8 cellular contexts compared by ENCODE assay signal in the genomic region with DNA sequence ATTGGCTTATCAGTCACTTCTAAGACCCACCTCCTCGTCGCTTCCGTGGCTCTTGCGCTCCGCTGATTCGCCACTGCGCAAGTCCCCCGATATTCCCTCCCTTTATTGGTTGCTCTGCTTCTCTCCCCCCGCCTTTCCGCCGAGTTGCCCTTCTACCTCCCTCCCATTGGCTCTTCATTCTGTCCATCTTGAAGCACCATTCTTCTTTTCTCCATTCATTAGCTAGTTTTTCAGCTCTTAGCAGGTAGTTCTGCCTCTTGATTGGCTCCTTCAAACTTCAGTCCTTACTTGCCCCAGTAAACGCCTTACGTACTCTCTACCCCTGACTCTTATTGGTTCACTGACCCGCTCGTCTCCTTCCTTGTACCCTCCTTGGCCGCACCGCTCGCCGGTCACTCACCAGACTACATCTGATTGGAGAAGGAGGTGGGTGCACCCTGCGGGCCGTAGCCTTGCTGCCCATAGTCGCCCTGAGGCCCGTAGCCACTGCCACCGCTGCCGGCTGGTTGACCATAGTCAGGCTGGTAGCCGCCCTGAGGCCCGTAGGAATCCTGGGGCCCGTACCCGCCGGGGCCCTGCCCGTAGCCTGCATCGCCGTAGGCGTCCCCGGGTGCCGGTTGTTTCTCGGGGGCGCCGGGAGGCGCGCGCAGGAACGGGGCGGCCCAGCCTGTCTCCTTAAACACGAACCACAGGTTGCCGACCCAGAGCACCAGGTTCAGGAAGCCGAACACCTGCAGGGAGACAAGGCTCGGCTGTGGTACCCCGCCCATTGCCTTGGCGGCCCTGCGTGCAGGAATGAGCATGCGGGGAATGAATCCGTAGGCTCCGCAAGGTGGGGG. TPM values are rescaled to one million over a fixed set of nuclear protein-coding genes. Genes with fewer than 3 reads are reported as not detected.
DNase-seq lines count a peak whose midpoint lies in the region; ATAC-seq, FAIRE-seq and TF ChIP-seq lines count a peak whose summit lies in the region.

No MANE protein-coding gene starts in this region.

- H3K9me3 ChIP-seq in BLaER1 = no peaks in the 10 kb centered on the region
- H3K9me3 ChIP-seq in HepG2 (ENCODE audit: low read length) = no peaks in the 10 kb centered on the region

- ATAC-seq in GM19324 (IDR thresholded peaks at IDR 0.05; ENCODE audit: low FRiP score, unreplicated experiment) (peak; percentile 88), HG03460 (IDR thresholded peaks at IDR 0.05; ENCODE audit: unreplicated experiment) (peak; percentile 87), HepG2 (peak; percentile 95)

- H2AFZ ChIP-seq in HepG2 (ENCODE audit: low read length) = no peak overlapping the region

- in situ Hi-C loops in HepG2 (cut with HindIII; ENCODE audit: extremely low pct_ligation_motif_present, low pct_unique_long_range_greater_than_20kb) = no loop called here

- peak overlapping the region; percentile 80 for H3K9ac ChIP-seq in BLaER1
- H3K9ac ChIP-seq in HepG2 (ENCODE audit: insufficient read depth, low read depth, low read length) = peak overlapping the region; percentile 86

- H3K27ac ChIP-seq in BLaER1 (peak overlapping the region; percentile 73), HepG2 (ENCODE audit: extremely low read length, insufficient read depth, low read length) (peak overlapping the region; percentile 84)

- DNase-seq in NCI-H526 treated with DMSO at 0.1 percent for 48 hours (lab: John Stamatoyannopoulos, UW) = peak; percentile 98
- DNase-seq in activated CD4-positive, alpha-beta T cell treated with anti-CD3 and anti-CD28 coated beads, Interleukin-2, amount 50 U/mL, for 4 hours = peak; percentile 71 to 79
- peak; percentile 99 for DNase-seq in dermis blood vessel endothelial cell
- DNase-seq in HepG2 (ENCODE audit: low spot score) = peak; percentile 98
- DNase-seq in stimulated activated CD4-positive, alpha-beta T cell treated with anti-CD3 and anti-CD28 coated beads, Interleukin-4, amount 100 ng/mL, for 48 hours (ENCODE audit: low read depth in 2 of 2) = peak; percentile 54 to 74

- FAIRE-seq in HepG2 (lab: Jason Lieb, UNC) = peak; percentile 100

- H3K4me3 ChIP-seq in BLaER1 = peak overlapping the region; percentile 78
- H3K4me3 ChIP-seq in HepG2 (replicated peaks in 1 of 3; ENCODE audit: insufficient read depth in 1 of 3, low read depth in 2 of 3, low read length in 3 of 3) = peak overlapping the region; percentile 64 to 80 (median 78); a peak in 5 of 6 replicates

- 1% methylated on average over 21 of the region's 54 CpGs for WGBS in HepG2 (ENCODE audit: low lambda C conversion rate)

- TF ChIP-seq POLR2A in HepG2 (IDR thresholded peaks at IDR 0.05; ENCODE audit: insufficient read depth in 1 of 2, low read depth in 2 of 2, low read length in 2 of 2) = peak in 1 of 2 experiments; percentile 76; a peak in 2 of 4 replicates

- no peak for TF ChIP-seq CTCF in HepG2 (CRISPR knock-in tag; IDR thresholded peaks at IDR 0.05)

- no peaks in the 10 kb centered on the region for H3K79me2 ChIP-seq in HepG2 (ENCODE audit: insufficient read depth, low read length)

- H3K36me3 ChIP-seq in BLaER1 (no peaks in the 10 kb centered on the region), HepG2 (replicated peaks in 1 of 2; ENCODE audit: control insufficient read depth in 1 of 2, insufficient read depth in 2 of 2, low read length in 2 of 2) (no peaks in the 10 kb centered on the region)

- TSS peak; percentile 91 for BruUV-seq in HepG2 (replicated peaks; lab: Mats Ljungman, UMichigan)

- H4K20me1 ChIP-seq in BLaER1 (no peaks in the 10 kb centered on the region; the same call in 1 of the 2 replicates), HepG2 (ENCODE audit: insufficient read depth, low read length) (no peaks in the 10 kb centered on the region)

- intact Hi-C loops in HepG2 (cut with micrococcal nuclease; ENCODE audit: unreplicated experiment) = loop anchor here (5.0 kb wide), 1 partner anchor 76 kb away; a partner anchor contains a TSS

- CTCF ChIA-PET in HepG2 (lab: Yijun Ruan, JAX; ENCODE audit: low intra/inter-chr PET ratio, low total read pairs) = no interaction called here

- peak overlapping the region; percentile 70 for H3K4me2 ChIP-seq in BLaER1
- H3K4me2 ChIP-seq in HepG2 (ENCODE audit: low read depth, low read length) = peak overlapping the region; percentile 65

- peaks cover 12% of the 10 kb centered on the region for H3K27me3 ChIP-seq in BLaER1
- no peaks in the 10 kb centered on the region for H3K27me3 ChIP-seq in HepG2 (ENCODE audit: control insufficient read depth in 1 of 2, insufficient read depth in 2 of 2, low read length in 2 of 2)

- POLR2A ChIA-PET in HepG2 (lab: Yijun Ruan, JAX) = interaction anchor here (0.6 to 1.7 kb wide), 30 partner anchors 9 to 731 kb away, joined by 3 to 21 read pairs (median 4); a partner anchor contains a TSS

- TF ChIP-seq EP300 in HepG2 (IDR thresholded peaks at IDR 0.05; ENCODE audit: low read depth in 2 of 2, low read length in 2 of 2) (no peak), HepG2 (CRISPR knock-in tag; IDR thresholded peaks at IDR 0.05; ENCODE audit: borderline replicate concordance) (no peak)

- H3K4me1 ChIP-seq in BLaER1 = peaks cover 39% of the 10 kb centered on the region
- H3K4me1 ChIP-seq in HepG2 (ENCODE audit: insufficient read depth, low read length) = peaks cover 60% of the 10 kb centered on the region

- TF ChIP-seq RAD21 in HepG2 (CRISPR knock-in tag; IDR thresholded peaks at IDR 0.05) = no peak

RNA-seq across cellular contexts. Expression of a gene that starts 5.1 kb away (rescaled TPM):
- 9.4 and 9.7 TPM in 2 replicates for total RNA-seq in dermis blood vessel endothelial cell
- 2.5 and 2.6 TPM in 2 replicates for total RNA-seq in HepG2 (2016; rRNA removed; fragmentation: Illumina TruSeq; extraction: Trizol)
- total RNA-seq in HepG2 (2016; cell fraction: cytosol; rRNA removed; fragmentation: Illumina TruSeq; extraction: Trizol; ENCODE audit: low read depth) = 1.5 and 2.5 TPM in 2 replicates
- total RNA-seq in HepG2 (2016; cell fraction: insoluble cytoplasmic fraction; rRNA removed; fragmentation: Illumina TruSeq; extraction: Trizol) = 2.2 and 2.6 TPM in 2 replicates
- 2.7 and 4.0 TPM in 2 replicates for total RNA-seq in HepG2 (2016; cell fraction: membrane; rRNA removed; fragmentation: Illumina TruSeq; extraction: Trizol)
- total RNA-seq in HepG2 (2016; cell fraction: nucleus; rRNA removed; fragmentation: Illumina TruSeq; extraction: Trizol) = 4.3 and 4.4 TPM in 2 replicates
- polyA plus RNA-seq in HepG2 (2011; rRNA removed) = 2.6 and 2.9 TPM in 2 replicates
- polyA plus RNA-seq in HepG2 (2011; cell fraction: cytosol; rRNA removed) = 1.6 and 1.7 TPM in 2 replicates
- polyA plus RNA-seq in HepG2 (2011; cell fraction: nucleus; rRNA removed) = 17.3 and 17.7 TPM in 2 replicates
- polyA plus RNA-seq in HepG2 (2012) = 3.2 and 4.9 TPM in 2 replicates
- 1.0 and 1.1 TPM in 2 replicates for polyA plus RNA-seq in HepG2 (2016; cell fraction: cytosol; fragmentation: Illumina TruSeq; extraction: Trizol; ENCODE audit: low read depth)
- 2.2 and 2.8 TPM in 2 replicates for polyA plus RNA-seq in HepG2 (2016; cell fraction: insoluble cytoplasmic fraction; fragmentation: Illumina TruSeq; extraction: Trizol; ENCODE audit: low read depth)
- 1.9 and 2.3 TPM in 2 replicates for polyA plus RNA-seq in HepG2 (2016; cell fraction: membrane; fragmentation: Illumina TruSeq; extraction: Trizol; ENCODE audit: low read depth)
- polyA plus RNA-seq in HepG2 (2016; cell fraction: nucleus; fragmentation: Illumina TruSeq; extraction: Trizol; ENCODE audit: insufficient read depth, low read depth) = 8.7 and 12.2 TPM in 2 replicates
- polyA minus RNA-seq in HepG2 (2011; rRNA and poly(A)+ RNA removed; ENCODE audit: low replicate concordance) = 4.0 and 25.7 TPM in 2 replicates
- 2.5 and 2.6 TPM in 2 replicates for polyA minus RNA-seq in HepG2 (2011; cell fraction: cytosol; rRNA and poly(A)+ RNA removed)
- polyA minus RNA-seq in HepG2 (2011; cell fraction: nucleus; rRNA and poly(A)+ RNA removed) = 5.2 and 5.6 TPM in 2 replicates

RNA-seq across cellular contexts. Expression of a gene that starts 8.7 kb away (rescaled TPM):
- total RNA-seq in dermis blood vessel endothelial cell (0.14 and 0.34 TPM in 2 replicates), HepG2 (2016; rRNA removed; fragmentation: Illumina TruSeq; extraction: Trizol) (1.7 and 2.5 TPM in 2 replicates)
- total RNA-seq in HepG2 (2016; cell fraction: cytosol; rRNA removed; fragmentation: Illumina TruSeq; extraction: Trizol; ENCODE audit: low read depth) = 0.40 and 0.62 TPM in 2 replicates
- 0.62 and 2.3 TPM in 2 replicates for total RNA-seq in HepG2 (2016; cell fraction: insoluble cytoplasmic fraction; rRNA removed; fragmentation: Illumina TruSeq; extraction: Trizol)
- 0.55 and 0.93 TPM in 2 replicates for total RNA-seq in HepG2 (2016; cell fraction: membrane; rRNA removed; fragmentation: Illumina TruSeq; extraction: Trizol)
- 1.4 and 2.4 TPM in 2 replicates for total RNA-seq in HepG2 (2016; cell fraction: nucleus; rRNA removed; fragmentation: Illumina TruSeq; extraction: Trizol)
- 2.0 and 4.4 TPM in 2 replicates for polyA plus RNA-seq in HepG2 (2011; rRNA removed)
- 2.7 and 2.9 TPM in 2 replicates for polyA plus RNA-seq in HepG2 (2011; cell fraction: cytosol; rRNA removed)
- 3.0 and 5.4 TPM in 2 replicates for polyA plus RNA-seq in HepG2 (2011; cell fraction: nucleus; rRNA removed)
- polyA plus RNA-seq in HepG2 (2012) = 6.5 and 6.7 TPM in 2 replicates
- polyA plus RNA-seq in HepG2 (2016; cell fraction: cytosol; fragmentation: Illumina TruSeq; extraction: Trizol; ENCODE audit: low read depth) = 0.21 and 0.33 TPM in 2 replicates
- 0.52 and 0.99 TPM in 2 replicates for polyA plus RNA-seq in HepG2 (2016; cell fraction: insoluble cytoplasmic fraction; fragmentation: Illumina TruSeq; extraction: Trizol; ENCODE audit: low read depth)
- 0.50 and 0.73 TPM in 2 replicates for polyA plus RNA-seq in HepG2 (2016; cell fraction: membrane; fragmentation: Illumina TruSeq; extraction: Trizol; ENCODE audit: low read depth)
- polyA plus RNA-seq in HepG2 (2016; cell fraction: nucleus; fragmentation: Illumina TruSeq; extraction: Trizol; ENCODE audit: insufficient read depth, low read depth) = 3.2 and 4.6 TPM in 2 replicates
- 1.6 and 4.4 TPM in 2 replicates for polyA minus RNA-seq in HepG2 (2011; rRNA and poly(A)+ RNA removed; ENCODE audit: low replicate concordance)
- polyA minus RNA-seq in HepG2 (2011; cell fraction: cytosol; rRNA and poly(A)+ RNA removed) = 2.1 and 3.0 TPM in 2 replicates
- 1.7 and 2.2 TPM in 2 replicates for polyA minus RNA-seq in HepG2 (2011; cell fraction: nucleus; rRNA and poly(A)+ RNA removed)

RNA-seq across cellular contexts. Expression of a gene that starts 19.6 kb away (rescaled TPM):
- total RNA-seq in dermis blood vessel endothelial cell = 2.6 and 13.1 TPM in 2 replicates
- total RNA-seq in HepG2 (2016; rRNA removed; fragmentation: Illumina TruSeq; extraction: Trizol) = 0.18 and 0.40 TPM in 2 replicates
- not detected in 2 replicates for total RNA-seq in HepG2 (2016; cell fraction: cytosol; rRNA removed; fragmentation: Illumina TruSeq; extraction: Trizol; ENCODE audit: low read depth)
- total RNA-seq in HepG2 (2016; cell fraction: insoluble cytoplasmic fraction; rRNA removed; fragmentation: Illumina TruSeq; extraction: Trizol) = 0.19 and 0.24 TPM in 2 replicates
- total RNA-seq in HepG2 (2016; cell fraction: membrane; rRNA removed; fragmentation: Illumina TruSeq; extraction: Trizol) = 0.45 TPM in 1 of 2 replicates, not detected in the other
- total RNA-seq in HepG2 (2016; cell fraction: nucleus; rRNA removed; fragmentation: Illumina TruSeq; extraction: Trizol) = 0.50 TPM in 1 of 2 replicates, not detected in the other
- 3.6 and 5.1 TPM in 2 replicates for polyA plus RNA-seq in HepG2 (2011; rRNA removed)
- 4.2 and 6.6 TPM in 2 replicates for polyA plus RNA-seq in HepG2 (2011; cell fraction: cytosol; rRNA removed)
- polyA plus RNA-seq in HepG2 (2011; cell fraction: nucleus; rRNA removed) = 1.5 and 1.9 TPM in 2 replicates
- 2.8 and 4.2 TPM in 2 replicates for polyA plus RNA-seq in HepG2 (2012)
- 0.70 and 0.82 TPM in 2 replicates for polyA plus RNA-seq in HepG2 (2016; cell fraction: cytosol; fragmentation: Illumina TruSeq; extraction: Trizol; ENCODE audit: low read depth)
- 0.23 and 0.32 TPM in 2 replicates for polyA plus RNA-seq in HepG2 (2016; cell fraction: insoluble cytoplasmic fraction; fragmentation: Illumina TruSeq; extraction: Trizol; ENCODE audit: low read depth)
- 0.83 and 0.88 TPM in 2 replicates for polyA plus RNA-seq in HepG2 (2016; cell fraction: membrane; fragmentation: Illumina TruSeq; extraction: Trizol; ENCODE audit: low read depth)
- 0.70 and 0.76 TPM in 2 replicates for polyA plus RNA-seq in HepG2 (2016; cell fraction: nucleus; fragmentation: Illumina TruSeq; extraction: Trizol; ENCODE audit: insufficient read depth, low read depth)
- 4.8 and 952 TPM in 2 replicates for polyA minus RNA-seq in HepG2 (2011; rRNA and poly(A)+ RNA removed; ENCODE audit: low replicate concordance)
- polyA minus RNA-seq in HepG2 (2011; cell fraction: cytosol; rRNA and poly(A)+ RNA removed) = 1.8 and 2.3 TPM in 2 replicates
- 1.3 and 1.9 TPM in 2 replicates for polyA minus RNA-seq in HepG2 (2011; cell fraction: nucleus; rRNA and poly(A)+ RNA removed)

RNA-seq across cellular contexts. Expression of a gene that starts 28.7 kb away (rescaled TPM):
- 0.68 and 0.84 TPM in 2 replicates for total RNA-seq in dermis blood vessel endothelial cell
- 1.0 and 1.2 TPM in 2 replicates for total RNA-seq in HepG2 (2016; rRNA removed; fragmentation: Illumina TruSeq; extraction: Trizol)
- total RNA-seq in HepG2 (2016; cell fraction: cytosol; rRNA removed; fragmentation: Illumina TruSeq; extraction: Trizol; ENCODE audit: low read depth) = 0.35 and 0.40 TPM in 2 replicates
- 0.65 and 1.4 TPM in 2 replicates for total RNA-seq in HepG2 (2016; cell fraction: insoluble cytoplasmic fraction; rRNA removed; fragmentation: Illumina TruSeq; extraction: Trizol)
- 0.65 and 0.90 TPM in 2 replicates for total RNA-seq in HepG2 (2016; cell fraction: membrane; rRNA removed; fragmentation: Illumina TruSeq; extraction: Trizol)
- total RNA-seq in HepG2 (2016; cell fraction: nucleus; rRNA removed; fragmentation: Illumina TruSeq; extraction: Trizol) = 0.78 and 0.85 TPM in 2 replicates
- polyA plus RNA-seq in HepG2 (2011; rRNA removed) = 0.37 and 0.63 TPM in 2 replicates
- 0.35 and 1.4 TPM in 2 replicates for polyA plus RNA-seq in HepG2 (2011; cell fraction: cytosol; rRNA removed)
- 1.9 and 2.3 TPM in 2 replicates for polyA plus RNA-seq in HepG2 (2011; cell fraction: nucleus; rRNA removed)
- 0.21 and 0.40 TPM in 2 replicates for polyA plus RNA-seq in HepG2 (2012)
- polyA plus RNA-seq in HepG2 (2016; cell fraction: cytosol; fragmentation: Illumina TruSeq; extraction: Trizol; ENCODE audit: low read depth) = 0.27 and 0.53 TPM in 2 replicates
- polyA plus RNA-seq in HepG2 (2016; cell fraction: insoluble cytoplasmic fraction; fragmentation: Illumina TruSeq; extraction: Trizol; ENCODE audit: low read depth) = 0.74 and 1.2 TPM in 2 replicates
- 0.58 and 1.1 TPM in 2 replicates for polyA plus RNA-seq in HepG2 (2016; cell fraction: membrane; fragmentation: Illumina TruSeq; extraction: Trizol; ENCODE audit: low read depth)
- 0.57 and 1.8 TPM in 2 replicates for polyA plus RNA-seq in HepG2 (2016; cell fraction: nucleus; fragmentation: Illumina TruSeq; extraction: Trizol; ENCODE audit: insufficient read depth, low read depth)
- polyA minus RNA-seq in HepG2 (2011; rRNA and poly(A)+ RNA removed; ENCODE audit: low replicate concordance) = 0.60 and 1.7 TPM in 2 replicates
- not detected in 2 replicates for polyA minus RNA-seq in HepG2 (2011; cell fraction: cytosol; rRNA and poly(A)+ RNA removed)
- polyA minus RNA-seq in HepG2 (2011; cell fraction: nucleus; rRNA and poly(A)+ RNA removed) = 0.52 and 1.2 TPM in 2 replicates

RNA-seq across cellular contexts. Expression of a gene that starts 41.9 kb away (rescaled TPM):
- total RNA-seq in dermis blood vessel endothelial cell (under 0.01 and 0.05 TPM in 2 replicates), HepG2 (2016; rRNA removed; fragmentation: Illumina TruSeq; extraction: Trizol) (not detected in 2 replicates)
- not detected in 2 replicates for total RNA-seq in HepG2 (2016; cell fraction: cytosol; rRNA removed; fragmentation: Illumina TruSeq; extraction: Trizol; ENCODE audit: low read depth)
- total RNA-seq in HepG2 (2016; cell fraction: insoluble cytoplasmic fraction; rRNA removed; fragmentation: Illumina TruSeq; extraction: Trizol) = not detected in 2 replicates
- not detected in 2 replicates for total RNA-seq in HepG2 (2016; cell fraction: membrane; rRNA removed; fragmentation: Illumina TruSeq; extraction: Trizol)
- not detected in 2 replicates for total RNA-seq in HepG2 (2016; cell fraction: nucleus; rRNA removed; fragmentation: Illumina TruSeq; extraction: Trizol)
- polyA plus RNA-seq in HepG2 (2011; rRNA removed) = 0.03 and 0.09 TPM in 2 replicates
- 0.01 TPM in 1 of 2 replicates, not detected in the other for polyA plus RNA-seq in HepG2 (2011; cell fraction: cytosol; rRNA removed)
- polyA plus RNA-seq in HepG2 (2011; cell fraction: nucleus; rRNA removed) = 0.80 and 0.90 TPM in 2 replicates
- polyA plus RNA-seq in HepG2 (2012) = 0.11 and 0.12 TPM in 2 replicates
- polyA plus RNA-seq in HepG2 (2016; cell fraction: cytosol; fragmentation: Illumina TruSeq; extraction: Trizol; ENCODE audit: low read depth) = not detected in 2 replicates
- polyA plus RNA-seq in HepG2 (2016; cell fraction: insoluble cytoplasmic fraction; fragmentation: Illumina TruSeq; extraction: Trizol; ENCODE audit: low read depth) = not detected in 2 replicates
- not detected in 2 replicates for polyA plus RNA-seq in HepG2 (2016; cell fraction: membrane; fragmentation: Illumina TruSeq; extraction: Trizol; ENCODE audit: low read depth)
- not detected in 2 replicates for polyA plus RNA-seq in HepG2 (2016; cell fraction: nucleus; fragmentation: Illumina TruSeq; extraction: Trizol; ENCODE audit: insufficient read depth, low read depth)
- 2.9 TPM in 1 of 2 replicates, not detected in the other for polyA minus RNA-seq in HepG2 (2011; rRNA and poly(A)+ RNA removed; ENCODE audit: low replicate concordance)
- not detected in 2 replicates for polyA minus RNA-seq in HepG2 (2011; cell fraction: cytosol; rRNA and poly(A)+ RNA removed)
- polyA minus RNA-seq in HepG2 (2011; cell fraction: nucleus; rRNA and poly(A)+ RNA removed) = 0.26 TPM in 1 of 2 replicates, not detected in the other

Comparison
In these comparisons a context has a peak if more than half of its experiments do, and no peak if none do; other contexts are left out.
1. Peak in every context shown above with its lines: DNase-seq, ATAC-seq, H3K4me3 ChIP-seq and H3K27ac ChIP-seq.